Comparison of ENCODE assay signal across 1 cellular context in the genomic region with DNA sequence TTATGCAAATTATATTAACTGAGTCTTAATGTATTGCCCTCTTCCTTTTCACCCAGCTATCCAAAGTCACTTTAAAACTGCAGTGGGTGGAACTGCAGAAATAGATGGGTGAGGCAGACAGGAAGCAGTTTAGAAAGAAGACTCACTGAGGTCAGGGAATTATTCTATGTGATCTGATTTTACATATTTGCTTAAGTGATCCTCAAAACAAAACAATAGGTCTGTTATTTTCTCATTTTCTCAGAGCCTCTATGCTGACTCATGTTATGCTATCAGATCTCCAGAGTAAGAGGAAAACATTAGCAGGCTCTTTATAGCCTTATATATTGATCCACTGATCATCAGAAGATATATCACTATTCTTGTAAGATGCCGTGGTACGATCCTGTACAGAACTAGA.
TF ChIP-seq lines count a peak whose summit lies in the region.

No MANE protein-coding gene starts in this region.

TF ChIP-seq in IMR-90, 13 proteins besides CTCF, POLR2A, EP300 and RAD21 (continued from another document):
- no peak for TF ChIP-seq SMC3 (IDR thresholded peaks at IDR 0.05; ENCODE audit: low read depth, low read length)
- TF ChIP-seq NFE2L2 (IDR thresholded peaks at IDR 0.05; ENCODE audit: low read depth, low read length), result no peak
- TF ChIP-seq, protein P1, sequence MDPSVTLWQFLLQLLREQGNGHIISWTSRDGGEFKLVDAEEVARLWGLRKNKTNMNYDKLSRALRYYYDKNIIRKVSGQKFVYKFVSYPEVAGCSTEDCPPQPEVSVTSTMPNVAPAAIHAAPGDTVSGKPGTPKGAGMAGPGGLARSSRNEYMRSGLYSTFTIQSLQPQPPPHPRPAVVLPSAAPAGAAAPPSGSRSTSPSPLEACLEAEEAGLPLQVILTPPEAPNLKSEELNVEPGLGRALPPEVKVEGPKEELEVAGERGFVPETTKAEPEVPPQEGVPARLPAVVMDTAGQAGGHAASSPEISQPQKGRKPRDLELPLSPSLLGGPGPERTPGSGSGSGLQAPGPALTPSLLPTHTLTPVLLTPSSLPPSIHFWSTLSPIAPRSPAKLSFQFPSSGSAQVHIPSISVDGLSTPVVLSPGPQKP (IDR thresholded peaks at IDR 0.05; ENCODE audit: borderline replicate concordance, low read depth, low read length), result no peak
- TF ChIP-seq RCOR1 (IDR thresholded peaks at IDR 0.05; ENCODE audit: insufficient replicate concordance, low read length), result no peak
- TF ChIP-seq BHLHE40 (IDR thresholded peaks at IDR 0.05; ENCODE audit: low read depth, low read length), result no peak
- no peak for TF ChIP-seq RFX5 (IDR thresholded peaks at IDR 0.05; ENCODE audit: low read depth, low read length)
- no peak for TF ChIP-seq MXI1 (IDR thresholded peaks at IDR 0.05; ENCODE audit: borderline replicate concordance, low read depth, low read length)
TF ChIP-seq in IMR-90: peak in this region for 1.
